Comparison of ENCODE assay signal across 8 cellular contexts in the genomic region with DNA sequence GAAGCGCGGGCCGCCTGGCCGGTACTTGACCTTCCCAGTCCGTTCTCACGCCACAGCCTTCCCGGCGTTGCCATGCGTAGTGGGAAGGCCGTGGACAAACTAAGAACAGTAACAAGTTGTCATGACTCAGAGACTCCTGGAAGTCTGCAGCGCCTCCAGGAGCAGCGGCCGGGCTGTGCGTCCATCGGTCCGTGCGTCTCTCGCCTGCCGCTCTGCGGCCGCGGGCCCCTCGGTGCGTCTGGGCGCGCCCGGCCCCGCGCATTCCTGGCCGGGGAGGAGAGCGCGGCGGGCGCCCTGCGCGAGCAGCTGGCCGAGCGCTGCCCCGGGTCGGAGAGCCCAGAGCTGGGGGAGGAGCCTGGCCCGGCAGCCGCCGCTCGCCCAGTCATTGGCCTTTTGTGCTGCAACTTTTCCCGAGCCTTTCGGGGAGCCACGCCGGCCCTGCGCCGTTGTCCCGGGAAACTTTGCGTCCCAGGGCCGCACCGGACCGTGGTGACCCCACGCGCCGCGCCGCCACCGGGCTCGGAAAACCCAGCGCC.
DNase-seq lines count a peak whose midpoint lies in the region; ATAC-seq and TF ChIP-seq lines count a peak whose summit lies in the region.

No MANE protein-coding gene starts in this region.

- POLR2A ChIA-PET in WTC11 (lab: Charles Lee), result interaction anchor here (0.6 to 2.1 kb wide), 3 partner anchors 14 to 52 kb away, joined by 3 to 15 read pairs (median 3); no protein-coding TSS in a partner anchor

- H3K4me1 Mint-ChIP-seq in WTC11 (peaks cover 36% of the 10 kb centered on the region), osteocyte (ENCODE audit: unreplicated experiment) (peaks cover 50% of the 10 kb centered on the region)
- peaks cover 5% of the 10 kb centered on the region for H3K4me1 Mint-ChIP-seq in activated T-cell treated with anti-CD3 and anti-CD28 coated beads, Interleukin-2, amount 50 U/mL, for 24 hours (ENCODE audit: low read depth)

- no peak overlapping the region for H3K27ac Mint-ChIP-seq in WTC11
- peak overlapping the region; percentile 95 for H3K27ac Mint-ChIP-seq in osteocyte (ENCODE audit: unreplicated experiment)
- H3K27ac Mint-ChIP-seq in activated T-cell treated with anti-CD3 and anti-CD28 coated beads, Interleukin-2, amount 50 U/mL, for 24 hours, result no peak overlapping the region

- TF ChIP-seq CTCF in WTC11 (IDR thresholded peaks at IDR 0.05) (no peak), osteocyte (IDR thresholded peaks at IDR 0.05) (peak; percentile 59)

- H3K9me3 Mint-ChIP-seq in WTC11, result no peaks in the 10 kb centered on the region
- H3K9me3 Mint-ChIP-seq in osteocyte (ENCODE audit: unreplicated experiment), result no peaks in the 10 kb centered on the region
- H3K9me3 Mint-ChIP-seq in activated T-cell treated with anti-CD3 and anti-CD28 coated beads, Interleukin-2, amount 50 U/mL, for 24 hours, result no peaks in the 10 kb centered on the region

- ATAC-seq in WTC11, result peak; percentile 92
- peak; percentile 93 for ATAC-seq in Right ventricle myocardium inferior

- CTCF ChIA-PET in WTC11 (lab: Charles Lee), result interaction anchor here (0.6 to 2.0 kb wide), 19 partner anchors 9 to 212 kb away, joined by 3 to 10 read pairs (median 3); no protein-coding TSS in a partner anchor

- H3K4me3 Mint-ChIP-seq in WTC11 (peak overlapping the region; percentile 67), osteocyte (ENCODE audit: unreplicated experiment) (peak overlapping the region; percentile 83)
- H3K4me3 Mint-ChIP-seq in activated T-cell treated with anti-CD3 and anti-CD28 coated beads, Interleukin-2, amount 50 U/mL, for 24 hours, result no peak overlapping the region

- intact Hi-C loops in Right ventricle myocardium inferior (cut with DNase I), result loop anchor here (1.0 to 10.0 kb wide), 5 partner anchors 29 to 185 kb away; partner anchors contain the start of gene ATE1

- H3K36me3 Mint-ChIP-seq in WTC11 (no peaks in the 10 kb centered on the region), osteocyte (ENCODE audit: unreplicated experiment) (no peaks in the 10 kb centered on the region)
- H3K36me3 Mint-ChIP-seq in activated T-cell treated with anti-CD3 and anti-CD28 coated beads, Interleukin-2, amount 50 U/mL, for 24 hours (ENCODE audit: low read depth), result no peaks in the 10 kb centered on the region

- H3K27me3 Mint-ChIP-seq in WTC11 (ENCODE audit: low read depth) (peaks cover 3% of the 10 kb centered on the region), osteocyte (ENCODE audit: unreplicated experiment) (no peaks in the 10 kb centered on the region)
- H3K27me3 Mint-ChIP-seq in activated T-cell treated with anti-CD3 and anti-CD28 coated beads, Interleukin-2, amount 50 U/mL, for 24 hours, result peaks cover 77% of the 10 kb centered on the region

- DNase-seq in Daoy (ENCODE audit: low read depth) (peak; percentile 87), HuH-7 (ENCODE audit: low spot score) (peak; percentile 77), WTC11 (ENCODE audit: low spot score) (peak; percentile 76), Right ventricle myocardium inferior (ENCODE audit: missing footprints) (peak; percentile 90), osteocyte (ENCODE audit: extremely low spot score, unreplicated experiment) (peak; percentile 96), NAMALWA (ENCODE audit: low spot score) (no peak)
- no peak for DNase-seq in activated naive CD4-positive, alpha-beta T cell (lab: John Stamatoyannopoulos, UW)
- DNase-seq in activated T-cell treated with anti-CD3 and anti-CD28 coated beads, Interleukin-2, amount 50 U/mL, for 24 hours, result no peak

TF ChIP-seq in WTC11, 78 proteins besides CTCF, POLR2A, EP300 and RAD21 (continues in another document):
- no peak for TF ChIP-seq GTF2I (CRISPR knock-in tag; conservative IDR thresholded peaks at IDR 0.05)
- no peak for TF ChIP-seq GRHL2 (CRISPR knock-in tag; IDR thresholded peaks at IDR 0.05; ENCODE audit: insufficient replicate concordance, severe bottlenecking)
- 0 out of 2 replicates have a peak, but pooled peaks have one; percentile 36 for TF ChIP-seq KAT7 (CRISPR knock-in tag; IDR thresholded peaks at IDR 0.05; ENCODE audit: borderline replicate concordance)
- TF ChIP-seq, protein P1, sequence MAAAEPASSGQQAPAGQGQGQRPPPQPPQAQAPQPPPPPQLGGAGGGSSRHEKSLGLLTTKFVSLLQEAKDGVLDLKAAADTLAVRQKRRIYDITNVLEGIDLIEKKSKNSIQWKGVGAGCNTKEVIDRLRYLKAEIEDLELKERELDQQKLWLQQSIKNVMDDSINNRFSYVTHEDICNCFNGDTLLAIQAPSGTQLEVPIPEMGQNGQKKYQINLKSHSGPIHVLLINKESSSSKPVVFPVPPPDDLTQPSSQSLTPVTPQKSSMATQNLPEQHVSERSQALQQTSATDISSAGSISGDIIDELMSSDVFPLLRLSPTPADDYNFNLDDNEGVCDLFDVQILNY (CRISPR knock-in tag; IDR thresholded peaks at IDR 0.05), result peak; percentile 44; the same call in 1 of the 2 replicates
- no peak for TF ChIP-seq NFATC4 (CRISPR knock-in tag; IDR thresholded peaks at IDR 0.05)
- no peak for TF ChIP-seq TP53 (CRISPR knock-in tag; IDR thresholded peaks at IDR 0.05)
- TF ChIP-seq ETV6 (CRISPR knock-in tag; IDR thresholded peaks at IDR 0.05), result 0 out of 2 replicates have a peak, but pooled peaks have one; percentile 43
- no peak for TF ChIP-seq ZNF281 (CRISPR knock-in tag; IDR thresholded peaks at IDR 0.05)
- TF ChIP-seq RORB (CRISPR knock-in tag; IDR thresholded peaks at IDR 0.05), result no peak
- 0 out of 2 replicates have a peak, but pooled peaks have one; percentile 28 for TF ChIP-seq FOXP1 (CRISPR knock-in tag; IDR thresholded peaks at IDR 0.05; ENCODE audit: borderline replicate concordance)
- TF ChIP-seq NFYB (CRISPR knock-in tag; conservative IDR thresholded peaks at IDR 0.05; ENCODE audit: low read depth), result no peak
- TF ChIP-seq ZNF423 (CRISPR knock-in tag; IDR thresholded peaks at IDR 0.05), result no peak
- 0 out of 2 replicates have a peak, but pooled peaks have one; percentile 30 for TF ChIP-seq SP1 (CRISPR knock-in tag; conservative IDR thresholded peaks at IDR 0.05)
- TF ChIP-seq PRRX2 (CRISPR knock-in tag; IDR thresholded peaks at IDR 0.05), result no peak
- TF ChIP-seq HMGA2 (CRISPR knock-in tag; IDR thresholded peaks at IDR 0.05), result no peak
- TF ChIP-seq, protein P2, sequence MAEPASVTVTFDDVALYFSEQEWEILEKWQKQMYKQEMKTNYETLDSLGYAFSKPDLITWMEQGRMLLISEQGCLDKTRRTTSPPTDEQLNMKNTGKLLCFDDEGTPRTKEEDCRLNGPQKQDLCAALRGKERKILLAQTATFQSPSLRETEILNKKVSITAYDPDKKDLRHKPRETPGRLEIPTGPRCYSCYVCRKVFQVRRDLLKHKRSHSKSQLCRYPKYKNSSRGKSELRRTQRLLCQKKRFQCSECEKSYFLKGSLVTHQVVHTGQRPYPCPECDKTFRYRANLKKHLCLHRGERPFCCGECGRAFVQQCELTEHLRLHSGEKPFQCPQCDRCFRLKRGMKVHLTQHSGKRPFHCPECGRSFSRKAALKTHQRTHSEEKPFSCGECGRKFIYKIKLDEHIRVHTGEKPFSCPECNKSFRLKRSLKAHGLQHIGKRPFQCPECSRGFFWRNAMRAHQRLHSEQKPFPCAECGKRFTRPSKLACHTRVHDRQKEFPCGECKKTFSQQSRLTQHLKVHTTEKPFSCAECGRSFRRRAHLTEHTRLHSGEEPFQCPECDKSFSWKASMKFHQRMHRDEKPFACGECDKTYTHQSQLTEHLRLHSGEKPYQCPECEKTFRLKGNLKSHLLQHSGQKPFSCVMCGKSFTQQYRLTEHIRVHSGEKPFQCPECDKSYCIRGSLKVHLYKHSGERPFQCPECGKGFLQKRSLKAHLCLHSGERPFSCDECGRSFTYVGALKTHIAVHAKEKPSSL (CRISPR knock-in tag; conservative IDR thresholded peaks at IDR 0.05), result no peak
- TF ChIP-seq ZNF263 (CRISPR knock-in tag; IDR thresholded peaks at IDR 0.05; ENCODE audit: low read depth), result no peak
- no peak; the same call in 1 of the 2 replicates for TF ChIP-seq HMGXB4 (CRISPR knock-in tag; IDR thresholded peaks at IDR 0.05)
- TF ChIP-seq ZBTB21 (CRISPR knock-in tag; IDR thresholded peaks at IDR 0.05; ENCODE audit: borderline replicate concordance), result no peak

Comparison
In these comparisons a context has a peak if more than half of its experiments do, and no peak if none do; other contexts are left out.
1. DNase-seq: peak in Daoy (single experiment), HuH-7 (single experiment), WTC11 (single experiment), Right ventricle myocardium inferior (single experiment) and osteocyte (single experiment); none in activated naive CD4-positive, alpha-beta T cell (0 of 4), activated T-cell treated with anti-CD3 and anti-CD28 coated beads, Interleukin-2, amount 50 U/mL, for 24 hours (single experiment) and NAMALWA (single experiment).